Comparison of ENCODE assay signal across 8 cellular contexts in genomic region chr16:3087243-3087791, GRCh38. TPM values are rescaled to one million over a fixed set of nuclear protein-coding genes. Genes with fewer than 3 reads are reported as not detected.
DNase-seq lines count a peak whose midpoint lies in the region; ATAC-seq lines count a peak whose summit lies in the region.
"Had no signal": no experiment of that assay in that cellular context is flagged by ENCODE, and none has a peak within 500 bp of the region (broad histone marks: within the 10 kb centered on the region; RNA-seq: fewer than 3 reads in every experiment).

No MANE protein-coding gene starts in this region.

- no peaks in the 10 kb centered on the region for H3K9me3 Mint-ChIP-seq in activated T-cell treated with anti-CD3 and anti-CD28 coated beads, Interleukin-2, amount 50 U/mL, for 72 hours
- H3K9me3 Mint-ChIP-seq in immature natural killer cell = no peaks in the 10 kb centered on the region
- no peaks in the 10 kb centered on the region for H3K9me3 Mint-ChIP-seq in stimulated activated memory B cell treated with anti-CD40 and anti-IgM and Interleukin-4, amounts not matched to agents 10 μg/mL and 1 μg/mL and 100 μg/mL, for 72 hours

- H3K27me3 Mint-ChIP-seq in activated T-cell treated with anti-CD3 and anti-CD28 coated beads, Interleukin-2, amount 50 U/mL, for 72 hours (ENCODE audit: low read depth) = no peaks in the 10 kb centered on the region
- H3K27me3 Mint-ChIP-seq in immature natural killer cell (ENCODE audit: low read depth in 3 of 3) = no peaks in the 10 kb centered on the region
- H3K27me3 Mint-ChIP-seq in stimulated activated memory B cell treated with anti-CD40 and anti-IgM and Interleukin-4, amounts not matched to agents 10 μg/mL and 1 μg/mL and 100 μg/mL, for 72 hours = peaks cover 20% of the 10 kb centered on the region

- peak overlapping the region in 1 of 2 donors; percentile 80 for H3K4me3 Mint-ChIP-seq in activated T-cell treated with anti-CD3 and anti-CD28 coated beads, Interleukin-2, amount 50 U/mL, for 72 hours
- H3K4me3 Mint-ChIP-seq in immature natural killer cell = peak overlapping the region; percentile 75 to 87 (median 76)
- H3K4me3 Mint-ChIP-seq in stimulated activated memory B cell treated with anti-CD40 and anti-IgM and Interleukin-4, amounts not matched to agents 10 μg/mL and 1 μg/mL and 100 μg/mL, for 72 hours = no peak overlapping the region

- ATAC-seq in activated T-cell treated with anti-CD3 and anti-CD28 coated beads, Interleukin-2, amount 50 U/mL, for 72 hours (replicated peaks in 1 of 2) = peak; percentile 43 to 45
- ATAC-seq in stimulated activated memory B cell treated with anti-CD40 and anti-IgM and Interleukin-4, amounts not matched to agents 10 μg/mL and 1 μg/mL and 100 μg/mL, for 72 hours = peak; percentile 27
- ATAC-seq in GM19455 (IDR thresholded peaks at IDR 0.05; ENCODE audit: unreplicated experiment) = no peak

- no peak overlapping the region for H3K4me3 ChIP-seq in H7 (ENCODE audit: insufficient read depth, low read depth, low read length)

- H3K4me1 Mint-ChIP-seq in activated T-cell treated with anti-CD3 and anti-CD28 coated beads, Interleukin-2, amount 50 U/mL, for 72 hours (ENCODE audit: low read depth) = peaks cover 52% of the 10 kb centered on the region
- H3K4me1 Mint-ChIP-seq in immature natural killer cell = peaks cover 57 to 68% of the 10 kb centered on the region in 2 donors
- peaks cover 8% of the 10 kb centered on the region for H3K4me1 Mint-ChIP-seq in stimulated activated memory B cell treated with anti-CD40 and anti-IgM and Interleukin-4, amounts not matched to agents 10 μg/mL and 1 μg/mL and 100 μg/mL, for 72 hours

- H3K27me3 ChIP-seq in H7 (ENCODE audit: control insufficient read depth, insufficient read depth, low read length) = no peaks in the 10 kb centered on the region

- H3K36me3 ChIP-seq in H7 (replicated peaks; ENCODE audit: control insufficient read depth, insufficient read depth, low read length) = peaks cover 23% of the 10 kb centered on the region

- peaks cover 0 to 1% of the 10 kb centered on the region in 2 donors for H3K36me3 Mint-ChIP-seq in activated T-cell treated with anti-CD3 and anti-CD28 coated beads, Interleukin-2, amount 50 U/mL, for 72 hours (ENCODE audit: insufficient read depth in 2 of 2)
- peaks cover 0 to 3% (median 0%) of the 10 kb centered on the region in 3 donors for H3K36me3 Mint-ChIP-seq in immature natural killer cell
- H3K36me3 Mint-ChIP-seq in stimulated activated memory B cell treated with anti-CD40 and anti-IgM and Interleukin-4, amounts not matched to agents 10 μg/mL and 1 μg/mL and 100 μg/mL, for 72 hours = no peaks in the 10 kb centered on the region

- H3K27ac Mint-ChIP-seq in activated T-cell treated with anti-CD3 and anti-CD28 coated beads, Interleukin-2, amount 50 U/mL, for 72 hours = no peak overlapping the region
- peak overlapping the region; percentile 68 to 91 (median 88) for H3K27ac Mint-ChIP-seq in immature natural killer cell
- H3K27ac Mint-ChIP-seq in stimulated activated memory B cell treated with anti-CD40 and anti-IgM and Interleukin-4, amounts not matched to agents 10 μg/mL and 1 μg/mL and 100 μg/mL, for 72 hours = peak overlapping the region; percentile 41

- peak; percentile 74 for DNase-seq in H7
- no peak for DNase-seq in activated T-cell treated with anti-CD3 and anti-CD28 coated beads, Interleukin-2, amount 50 U/mL, for 72 hours
- no peak for DNase-seq in immature natural killer cell
- no peak for DNase-seq in activated CD4-positive, alpha-beta T cell treated with anti-CD3 and anti-CD28 coated beads for 1 hour
- DNase-seq in DMS53 treated with DMSO at 0.1 percent for 48 hours (lab: John Stamatoyannopoulos, UW; ENCODE audit: unreplicated experiment) = no peak
- DNase-seq: NCI-H1436 had no signal

RNA-seq across cellular contexts. Expression of gene ZSCAN10, which starts 11.8 kb away (rescaled TPM):
- total RNA-seq in H7 (2014; rRNA removed; shearing (Covaris generic)) = 217 and 238 TPM in 2 replicates
- under 1 TPM; 0.28 to 0.48 TPM for total RNA-seq in activated T-cell treated with anti-CD3 and anti-CD28 coated beads, Interleukin-2, amount 50 U/mL, for 72 hours
- under 1 TPM in 1 of 3 donors, not detected in 2; 0.13 TPM for polyA plus RNA-seq in immature natural killer cell

RNA-seq across cellular contexts. Expression of gene IL32, which starts 21.9 kb away (rescaled TPM):
- 7.9 and 9.9 TPM in 2 replicates for total RNA-seq in H7 (2014; rRNA removed; shearing (Covaris generic))
- 1,000 to 10,000 TPM; 1,427 to 2,251 TPM for total RNA-seq in activated T-cell treated with anti-CD3 and anti-CD28 coated beads, Interleukin-2, amount 50 U/mL, for 72 hours
- 1,000 to 10,000 TPM in 1 of 3 donors, 100 to 1,000 TPM in 2; 878 to 1,331 (median 944) TPM for polyA plus RNA-seq in immature natural killer cell

RNA-seq across cellular contexts. Expression of gene ZNF205, which starts 25.1 kb away (rescaled TPM):
- total RNA-seq in H7 (2014; rRNA removed; shearing (Covaris generic)) = 40.2 and 41.2 TPM in 2 replicates
- total RNA-seq in activated T-cell treated with anti-CD3 and anti-CD28 coated beads, Interleukin-2, amount 50 U/mL, for 72 hours = under 1 TPM; 0.12 to 0.28 TPM
- under 1 TPM in 1 of 3 donors, not detected in 2; 0.13 TPM for polyA plus RNA-seq in immature natural killer cell

RNA-seq across cellular contexts. Expression of gene MMP25, which starts 41.0 kb away (rescaled TPM):
- total RNA-seq in H7 (2014; rRNA removed; shearing (Covaris generic)) = 18.4 and 18.7 TPM in 2 replicates
- total RNA-seq in activated T-cell treated with anti-CD3 and anti-CD28 coated beads, Interleukin-2, amount 50 U/mL, for 72 hours = 1 to 10 TPM; 2.3 to 5.2 TPM
- polyA plus RNA-seq in immature natural killer cell = 1 to 10 TPM in 1 of 3 donors, under 1 TPM in 2; 0.19 to 2.2 (median 0.73) TPM

RNA-seq across cellular contexts. Expression of gene ZNF213, which starts 47.5 kb away (rescaled TPM):
- 5.5 and 6.3 TPM in 2 replicates for total RNA-seq in H7 (2014; rRNA removed; shearing (Covaris generic))
- 10 to 100 TPM; 12.2 to 16.3 TPM for total RNA-seq in activated T-cell treated with anti-CD3 and anti-CD28 coated beads, Interleukin-2, amount 50 U/mL, for 72 hours
- polyA plus RNA-seq in immature natural killer cell = 1 to 10 TPM; 1.7 to 4.5 (median 2.4) TPM

Comparison
In these comparisons a context has a peak if more than half of its experiments do, and no peak if none do; other contexts are left out.
1. RNA of gene ZSCAN10, which starts 11.8 kb away (total RNA-seq): 217 to 238 TPM in H7; 0.28 to 0.48 TPM in activated T-cell treated with anti-CD3 and anti-CD28 coated beads, Interleukin-2, amount 50 U/mL, for 72 hours; every median in the first group is over 100 times any median in the second.
2. RNA of gene IL32, which starts 21.9 kb away (total RNA-seq): 1,427 to 2,251 TPM in activated T-cell treated with anti-CD3 and anti-CD28 coated beads, Interleukin-2, amount 50 U/mL, for 72 hours; 7.9 to 9.9 TPM in H7; every median in the first group is over 100 times any median in the second.
3. RNA of gene ZNF205, which starts 25.1 kb away (total RNA-seq): 40.2 to 41.2 TPM in H7; 0.12 to 0.28 TPM in activated T-cell treated with anti-CD3 and anti-CD28 coated beads, Interleukin-2, amount 50 U/mL, for 72 hours; every median in the first group is over 10 times any median in the second.